ENCODE assay signal across 8 cellular contexts in genomic region chr19:8506402-8506957, GRCh38. TPM values are rescaled to one million over a fixed set of nuclear protein-coding genes. Genes with fewer than 3 reads are reported as not detected.
DNase-seq lines count a peak whose midpoint lies in the region; ATAC-seq and TF ChIP-seq lines count a peak whose summit lies in the region.

No MANE protein-coding gene starts in this region.

- no peak overlapping the region for H3K4me2 ChIP-seq in neural cell (ENCODE audit: low read length)

- H3K4me1 ChIP-seq in ectodermal cell (ENCODE audit: control insufficient read depth, insufficient read depth, low read length) = peaks cover 10% of the 10 kb centered on the region

- no peaks in the 10 kb centered on the region for H3F3A ChIP-seq in neural cell (ENCODE audit: insufficient read depth, low read length, poor library complexity, severe bottlenecking)

- no peak for TF ChIP-seq POLR2A in GM18505 (IDR thresholded peaks at IDR 0.05; ENCODE audit: borderline replicate concordance, extremely low read depth, insufficient read depth, insufficient read length)

- H3K4me3 ChIP-seq in GM12865 (ENCODE audit: low read depth, low read length) (peak overlapping the region; percentile 57), ectodermal cell (ENCODE audit: insufficient read depth, low read depth, low read length) (peak overlapping the region; percentile 55), neural cell (ENCODE audit: low read length) (peak overlapping the region; percentile 69)

- no peaks in the 10 kb centered on the region for H3K27me3 ChIP-seq in ectodermal cell (ENCODE audit: control insufficient read depth, insufficient read depth, low read length, poor library complexity, severe bottlenecking)
- no peaks in the 10 kb centered on the region for H3K27me3 ChIP-seq in neural cell (ENCODE audit: insufficient read depth, low read depth, low read length)

- ATAC-seq in GM18505 (IDR thresholded peaks at IDR 0.05; ENCODE audit: unreplicated experiment) = no peak

- H3K27ac ChIP-seq in ectodermal cell (ENCODE audit: insufficient read depth, low read depth, low read length, poor library complexity, severe bottlenecking) = peak overlapping the region; percentile 73
- H3K27ac ChIP-seq in neural cell (ENCODE audit: low read length) = peak overlapping the region; percentile 39

- no peak for TF ChIP-seq RAD21 in neural cell (conservative IDR thresholded peaks at IDR 0.05)

- peak overlapping the region; percentile 65 for H3K9ac ChIP-seq in neural cell (ENCODE audit: low read length)

- TF ChIP-seq CTCF in GM12865 (IDR thresholded peaks at IDR 0.05; ENCODE audit: insufficient read depth, low read depth, low read length, missing control alignments) = no peak
- peak; percentile 25 for TF ChIP-seq CTCF in neural cell (IDR thresholded peaks at IDR 0.05; ENCODE audit: poor library complexity, severe bottlenecking)

- H3K9me3 ChIP-seq in ectodermal cell (ENCODE audit: control insufficient read depth, low read length) (no peaks in the 10 kb centered on the region), neural cell (ENCODE audit: low read length) (no peaks in the 10 kb centered on the region)

- peak overlapping the region; percentile 33 for H2AFZ ChIP-seq in neural cell (ENCODE audit: low read depth, low read length)

- no peaks in the 10 kb centered on the region for H4K20me1 ChIP-seq in neural cell (ENCODE audit: insufficient read depth)

- no peak for TF ChIP-seq EP300 in neural cell (conservative IDR thresholded peaks at IDR 0.05; ENCODE audit: poor library complexity, severe bottlenecking)

- peaks cover 6% of the 10 kb centered on the region for H3K36me3 ChIP-seq in ectodermal cell (ENCODE audit: control insufficient read depth, insufficient read depth, low read length)
- H3K36me3 ChIP-seq in neural cell (ENCODE audit: insufficient read depth, low read length) = no peaks in the 10 kb centered on the region

- no peaks in the 10 kb centered on the region for H3K9me2 ChIP-seq in neural cell (ENCODE audit: insufficient read depth, low read length)

- DNase-seq in GM12865 (ENCODE audit: low read depth) (no peak), NCI-H2227 treated with DMSO at 0.1 percent for 48 hours (lab: John Stamatoyannopoulos, UW) (peak; percentile 31), T-helper 9 cell (no peak), hippocampal formation (lab: John Stamatoyannopoulos, UW) (no peak)
- no peak for DNase-seq in effector CD8-positive, alpha-beta T cell (lab: John Stamatoyannopoulos, UW)

- WGBS in ectodermal cell, 2 experiments = 45 to 46% methylated on average over 18 of the region's 18 CpGs

- no peaks in the 10 kb centered on the region for H3K79me2 ChIP-seq in neural cell (replicated peaks; ENCODE audit: insufficient read depth, low read length)

TF ChIP-seq in neural cell, 6 proteins besides CTCF, POLR2A, EP300 and RAD21:
- TF ChIP-seq POLR2AphosphoS5 (IDR thresholded peaks at IDR 0.05) = no peak
- no peak for TF ChIP-seq TAF1 (IDR thresholded peaks at IDR 0.05; ENCODE audit: low read depth)
- TF ChIP-seq, protein P1, sequence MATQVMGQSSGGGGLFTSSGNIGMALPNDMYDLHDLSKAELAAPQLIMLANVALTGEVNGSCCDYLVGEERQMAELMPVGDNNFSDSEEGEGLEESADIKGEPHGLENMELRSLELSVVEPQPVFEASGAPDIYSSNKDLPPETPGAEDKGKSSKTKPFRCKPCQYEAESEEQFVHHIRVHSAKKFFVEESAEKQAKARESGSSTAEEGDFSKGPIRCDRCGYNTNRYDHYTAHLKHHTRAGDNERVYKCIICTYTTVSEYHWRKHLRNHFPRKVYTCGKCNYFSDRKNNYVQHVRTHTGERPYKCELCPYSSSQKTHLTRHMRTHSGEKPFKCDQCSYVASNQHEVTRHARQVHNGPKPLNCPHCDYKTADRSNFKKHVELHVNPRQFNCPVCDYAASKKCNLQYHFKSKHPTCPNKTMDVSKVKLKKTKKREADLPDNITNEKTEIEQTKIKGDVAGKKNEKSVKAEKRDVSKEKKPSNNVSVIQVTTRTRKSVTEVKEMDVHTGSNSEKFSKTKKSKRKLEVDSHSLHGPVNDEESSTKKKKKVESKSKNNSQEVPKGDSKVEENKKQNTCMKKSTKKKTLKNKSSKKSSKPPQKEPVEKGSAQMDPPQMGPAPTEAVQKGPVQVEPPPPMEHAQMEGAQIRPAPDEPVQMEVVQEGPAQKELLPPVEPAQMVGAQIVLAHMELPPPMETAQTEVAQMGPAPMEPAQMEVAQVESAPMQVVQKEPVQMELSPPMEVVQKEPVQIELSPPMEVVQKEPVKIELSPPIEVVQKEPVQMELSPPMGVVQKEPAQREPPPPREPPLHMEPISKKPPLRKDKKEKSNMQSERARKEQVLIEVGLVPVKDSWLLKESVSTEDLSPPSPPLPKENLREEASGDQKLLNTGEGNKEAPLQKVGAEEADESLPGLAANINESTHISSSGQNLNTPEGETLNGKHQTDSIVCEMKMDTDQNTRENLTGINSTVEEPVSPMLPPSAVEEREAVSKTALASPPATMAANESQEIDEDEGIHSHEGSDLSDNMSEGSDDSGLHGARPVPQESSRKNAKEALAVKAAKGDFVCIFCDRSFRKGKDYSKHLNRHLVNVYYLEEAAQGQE (IDR thresholded peaks at IDR 0.05; ENCODE audit: borderline replicate concordance) = no peak
- TF ChIP-seq SMC3 (conservative IDR thresholded peaks at IDR 0.05; ENCODE audit: poor library complexity) = no peak
- no peak for TF ChIP-seq EZH2 (IDR thresholded peaks at IDR 0.05; ENCODE audit: borderline replicate concordance, insufficient read depth, low read length, poor library complexity, severe bottlenecking)
- TF ChIP-seq MXI1 (conservative IDR thresholded peaks at IDR 0.05; ENCODE audit: poor library complexity, severe bottlenecking) = no peak
TF ChIP-seq in neural cell: peak in this region for 0.

RNA-seq across cellular contexts. Expression of gene PRAM1, which starts 4.0 kb away (rescaled TPM):
- 1.9 TPM for polyA plus RNA-seq in ectodermal cell (2013, experiment 1 of 4)
- 2.5 TPM for polyA plus RNA-seq in ectodermal cell (2013, experiment 2 of 4)
- polyA plus RNA-seq in ectodermal cell (2013, experiment 3 of 4) = 1.7 TPM
- 2.2 TPM for polyA plus RNA-seq in ectodermal cell (2013, experiment 4 of 4)
- 0.62 and 1.5 TPM in 2 replicates for polyA plus RNA-seq in neural cell
- polyA minus RNA-seq in neural cell = not detected in 2 replicates

RNA-seq across cellular contexts. Expression of gene ZNF414, which starts 7.5 kb away (rescaled TPM):
- polyA plus RNA-seq in ectodermal cell (2013, experiment 1 of 4) = 34.1 TPM
- 26.8 TPM for polyA plus RNA-seq in ectodermal cell (2013, experiment 2 of 4)
- polyA plus RNA-seq in ectodermal cell (2013, experiment 3 of 4) = 25.8 TPM
- polyA plus RNA-seq in ectodermal cell (2013, experiment 4 of 4) = 29.2 TPM
- 3.4 and 13.4 TPM in 2 replicates for polyA plus RNA-seq in neural cell
- 6.1 and 6.8 TPM in 2 replicates for polyA minus RNA-seq in neural cell
